ENCODE assay signal across 1 cellular context in genomic region chr5:57950616-57951228, GRCh38.
TF ChIP-seq lines count a peak whose summit lies in the region.

No MANE protein-coding gene starts in this region.

TF ChIP-seq in H1, 55 proteins besides CTCF, POLR2A, EP300 and RAD21 (continued from another document):
- TF ChIP-seq, protein P1, sequence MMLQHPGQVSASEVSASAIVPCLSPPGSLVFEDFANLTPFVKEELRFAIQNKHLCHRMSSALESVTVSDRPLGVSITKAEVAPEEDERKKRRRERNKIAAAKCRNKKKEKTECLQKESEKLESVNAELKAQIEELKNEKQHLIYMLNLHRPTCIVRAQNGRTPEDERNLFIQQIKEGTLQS (IDR thresholded peaks at IDR 0.05; ENCODE audit: insufficient read depth, low read depth, low read length), result no peak
- TF ChIP-seq TEAD4 (IDR thresholded peaks at IDR 0.05; ENCODE audit: low read depth, low read length) (no peak), KDM1A (IDR thresholded peaks at IDR 0.05; ENCODE audit: borderline replicate concordance, low read length) (no peak), RFX5 (IDR thresholded peaks at IDR 0.05; ENCODE audit: borderline replicate concordance, low read depth, low read length) (no peak), HDAC6 (IDR thresholded peaks at IDR 0.05; ENCODE audit: low read depth, low read length) (no peak), NRF1 (IDR thresholded peaks at IDR 0.05; ENCODE audit: low read depth, low read length) (no peak), CBX8 (IDR thresholded peaks at IDR 0.05; ENCODE audit: borderline replicate concordance, low read depth, low read length) (no peak), PHF8 (conservative IDR thresholded peaks at IDR 0.05; ENCODE audit: low read depth, low read length) (no peak), CREB1 (IDR thresholded peaks at IDR 0.05) (no peak), GTF2F1 (IDR thresholded peaks at IDR 0.05; ENCODE audit: borderline replicate concordance, low read depth, low read length) (no peak), TCF12 (IDR thresholded peaks at IDR 0.05; ENCODE audit: low read depth, low read length) (no peak)
